Comparison of ENCODE assay signal across 13 cellular contexts in the genomic region with DNA sequence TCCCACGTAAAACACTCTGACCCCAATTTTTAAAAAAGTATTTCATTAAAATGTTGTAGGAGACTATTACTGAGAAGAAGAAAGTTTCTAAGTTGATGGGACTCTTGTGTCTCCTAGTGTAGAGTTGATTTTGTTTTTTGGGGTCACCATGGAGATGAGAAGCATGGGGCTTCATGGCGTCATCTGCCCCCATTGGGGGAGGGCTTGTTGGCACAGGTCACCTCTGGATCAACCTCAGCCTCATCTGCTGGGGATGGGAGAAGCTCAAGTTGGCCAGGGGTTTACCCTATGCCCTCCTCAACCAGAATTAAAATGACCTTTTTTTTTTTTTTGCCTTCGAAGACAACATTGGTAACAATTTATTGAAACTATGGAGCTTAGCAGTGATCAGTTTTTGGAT. TPM values are rescaled to one million over a fixed set of nuclear protein-coding genes. Genes with fewer than 3 reads are reported as not detected.
DNase-seq lines count a peak whose midpoint lies in the region; ATAC-seq, FAIRE-seq and TF ChIP-seq lines count a peak whose summit lies in the region.
"Had no signal": no experiment of that assay in that cellular context is flagged by ENCODE, and none has a peak within 500 bp of the region (broad histone marks: within the 10 kb centered on the region; RNA-seq: fewer than 3 reads in every experiment).

No MANE protein-coding gene starts in this region.

- H3K4me1 Mint-ChIP-seq in neural progenitor cell = peaks cover 99% of the 10 kb centered on the region

- H3K9me3 ChIP-seq in adrenal gland (replicated peaks in 1 of 3) = no peaks in the 10 kb centered on the region
- H3K9me3 ChIP-seq in neural progenitor cell (ENCODE audit: low read depth) = no peaks in the 10 kb centered on the region
- H3K9me3 ChIP-seq: body of pancreas, stomach had no signal

- H3K4me3 ChIP-seq in KMS-11 (IDR thresholded peaks at IDR 0.05; ENCODE audit: insufficient read depth, low read depth, low read length) (peak overlapping the region; percentile 41), adrenal gland (no peak overlapping the region), neural progenitor cell (no peak overlapping the region)
- H3K4me3 ChIP-seq: body of pancreas had no signal

- WGBS in adrenal gland, 4 donors = 57 to 71% (median 64%) methylated on average over 3 of the region's 3 CpGs

- H2AFZ ChIP-seq in KMS-11 (ENCODE audit: low read depth) (no peak overlapping the region), neural progenitor cell (replicated peaks) (no peak overlapping the region)

- peaks cover 22% of the 10 kb centered on the region for H3K36me3 Mint-ChIP-seq in neural progenitor cell

- H4K20me1 ChIP-seq in KMS-11 (ENCODE audit: insufficient read depth) (no peaks in the 10 kb centered on the region; the same call in 1 of the 2 replicates), neural progenitor cell (ENCODE audit: low read depth) (peaks cover 100% of the 10 kb centered on the region)

- peak overlapping the region; percentile 59 for H3K4me3 Mint-ChIP-seq in neural progenitor cell

- no peaks in the 10 kb centered on the region for H3K9me3 Mint-ChIP-seq in neural progenitor cell

- no peak for TF ChIP-seq POLR2A in GM12891 (IDR thresholded peaks at IDR 0.05; ENCODE audit: low read depth, low read length)
- TF ChIP-seq POLR2A in adrenal gland (IDR thresholded peaks at IDR 0.05) = no peak

- FAIRE-seq in GM12891 (lab: Jason Lieb, UNC) = no peak
- FAIRE-seq: keratinocyte had no signal

- H3K36me3 ChIP-seq in KMS-11 (ENCODE audit: insufficient read depth) (no peaks in the 10 kb centered on the region), adrenal gland (replicated peaks in 1 of 2) (no peaks in the 10 kb centered on the region), neural progenitor cell (no peaks in the 10 kb centered on the region)

- no peak for ATAC-seq in Right ventricle myocardium superior (ENCODE audit: poor library complexity)
- ATAC-seq: body of pancreas had no signal

- H3K4me2 ChIP-seq in KMS-11 = peak overlapping the region; percentile 61
- peak overlapping the region; percentile 42 for H3K4me2 ChIP-seq in neural progenitor cell

- H3K9ac ChIP-seq in KMS-11 (peak overlapping the region; percentile 26; the same call in 1 of the 2 replicates), neural progenitor cell (no peak overlapping the region)

- H3K27ac Mint-ChIP-seq in neural progenitor cell = peak overlapping the region; percentile 84

- intact Hi-C loops in adrenal gland (cut with DNase I) (no loop called here), Right ventricle myocardium superior (cut with DNase I) (no loop called here)

- H3K27ac ChIP-seq in KMS-11 = peak overlapping the region; percentile 77
- H3K27ac ChIP-seq in adrenal gland = peak overlapping the region in 3 of 5 donors; percentile 7 to 79 (median 72)
- H3K27ac ChIP-seq in neural progenitor cell = no peak overlapping the region
- H3K27ac ChIP-seq: body of pancreas had no signal

- peaks cover 43% of the 10 kb centered on the region for H3F3A ChIP-seq in neural progenitor cell (ENCODE audit: low read depth)

- TF ChIP-seq CTCF in KMS-11 (conservative IDR thresholded peaks at IDR 0.05; ENCODE audit: low read depth, low read length) (no peak), adrenal gland (IDR thresholded peaks at IDR 0.05) (no peak), neural progenitor cell (IDR thresholded peaks at IDR 0.05) (no peak)

- H3K4me1 ChIP-seq in KMS-11 (ENCODE audit: low read depth, poor library complexity, severe bottlenecking) = peaks cover 92% of the 10 kb centered on the region
- peaks cover 51 to 82% of the 10 kb centered on the region in 2 donors for H3K4me1 ChIP-seq in adrenal gland (replicated peaks in 1 of 2)
- peaks cover 84% of the 10 kb centered on the region for H3K4me1 ChIP-seq in neural progenitor cell

- H3K27me3 ChIP-seq in KMS-11 (ENCODE audit: insufficient read depth, low read depth) (no peaks in the 10 kb centered on the region), adrenal gland (no peaks in the 10 kb centered on the region), neural progenitor cell (no peaks in the 10 kb centered on the region)
- H3K27me3 ChIP-seq: body of pancreas, stomach had no signal

- DNase-seq in GM12891 (ENCODE audit: insufficient read length, low spot score) (peak; percentile 36), adrenal gland (no peak), neural progenitor cell (ENCODE audit: low spot score) (no peak), NCI-H446 treated with DMSO at 0.1 percent for 48 hours (lab: John Stamatoyannopoulos, UW) (no peak), Right ventricle myocardium superior (no peak), anterior cingulate cortex (lab: John Stamatoyannopoulos, UW) (no peak), NCI-H524 (lab: John Stamatoyannopoulos, UW) (no peak)
- DNase-seq: activated CD4-positive, CD25-positive, alpha-beta regulatory T cell; body of pancreas; NCI-H2171 treated with DMSO at 0.1 percent for 48 hours; stomach had no signal

- peaks cover 81% of the 10 kb centered on the region for H3K79me2 ChIP-seq in KMS-11 (ENCODE audit: insufficient read depth, low read depth)
- peaks cover 100% of the 10 kb centered on the region for H3K79me2 ChIP-seq in neural progenitor cell (ENCODE audit: low read depth)

- H3K27me3 Mint-ChIP-seq in neural progenitor cell (ENCODE audit: insufficient read depth, low read depth) = peaks cover 8% of the 10 kb centered on the region

TF ChIP-seq in GM12891, 5 proteins besides CTCF, POLR2A, EP300 and RAD21:
- TF ChIP-seq POLR2AphosphoS5 (IDR thresholded peaks at IDR 0.05; ENCODE audit: low read depth, low read length) (no peak), SPI1 (IDR thresholded peaks at IDR 0.05; ENCODE audit: low read depth, low read length) (no peak), POU2F2 (IDR thresholded peaks at IDR 0.05; ENCODE audit: low read depth, low read length) (no peak), PAX5 (IDR thresholded peaks at IDR 0.05; ENCODE audit: insufficient read depth, low read length, severe bottlenecking) (no peak), TAF1 (IDR thresholded peaks at IDR 0.05; ENCODE audit: low read depth, low read length) (no peak)

RNA-seq across cellular contexts. Expression of a gene that starts 28.3 kb away (rescaled TPM):
- polyA plus RNA-seq in GM12891 (2012; ENCODE audit: low read depth, missing spikeins) = 51.0 TPM
- total RNA-seq in adrenal gland = 100 to 1,000 TPM in 6 of 8 donors, 10 to 100 TPM in 2; 62.6 to 411 (median 170) TPM
- 100 to 1,000 TPM in 1 of 3 donors, 10 to 100 TPM in 2; 32.6 to 360 (median 36.7) TPM for polyA plus RNA-seq in adrenal gland
- 92.7 and 96.9 TPM in 2 replicates for total RNA-seq in neural progenitor cell (ENCODE audit: low replicate concordance)
- 110 TPM for total RNA-seq in Right ventricle myocardium superior
